30 cellular contexts compared by ENCODE assay signal in the genomic region with DNA sequence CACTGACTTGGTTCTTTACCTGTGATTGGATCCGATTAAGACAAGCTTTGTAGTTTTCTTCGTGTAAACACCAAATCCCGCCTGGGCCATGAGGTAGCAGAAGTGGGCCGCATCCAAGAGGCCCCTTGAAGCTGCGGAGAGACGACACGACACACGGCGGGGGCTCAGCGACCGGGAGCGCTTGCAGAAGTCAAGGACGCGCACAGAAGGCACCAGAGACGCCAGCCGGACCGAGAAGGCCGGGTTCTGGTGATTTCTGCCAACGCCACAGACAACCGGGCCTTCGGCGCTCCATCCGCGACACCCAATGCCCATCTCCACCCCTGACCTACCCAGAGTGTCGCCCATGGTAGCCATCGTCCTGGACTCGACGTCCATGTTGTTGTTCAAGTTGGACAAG.
"Had no signal": no experiment of that assay in that cellular context is flagged by ENCODE, and none has a peak within 500 bp of the region (broad histone marks: within the 10 kb centered on the region; RNA-seq: fewer than 3 reads in every experiment).

No MANE protein-coding gene starts in this region.

- H3K36me3 ChIP-seq: ovary had no signal

- H3K4me3 Mint-ChIP-seq: immature natural killer cell; naive thymus-derived CD8-positive, alpha-beta T cell; nephron; neural crest cell; stimulated activated memory B cell treated with anti-CD40 and anti-IgM and Interleukin-4, amounts not matched to agents 10 μg/mL and 1 μg/mL and 100 μg/mL, for 72 hours had no signal

- H3K27me3 Mint-ChIP-seq: naive thymus-derived CD8-positive, alpha-beta T cell; progenitor cell of endocrine pancreas; stimulated activated memory B cell treated with anti-CD40 and anti-IgM and Interleukin-4, amounts not matched to agents 10 μg/mL and 1 μg/mL and 100 μg/mL, for 72 hours had no signal

- H3K4me3 ChIP-seq: left lung, lower lobe of right lung, ovary, right atrium auricular region, sigmoid colon, stomach, testis, thyroid gland, transverse colon, upper lobe of left lung, vagina had no signal

- H3K4me1 ChIP-seq: left lung, lower lobe of right lung, right atrium auricular region, sigmoid colon, testis, thyroid gland, transverse colon, upper lobe of left lung, vagina had no signal

- H3K27me3 ChIP-seq: left lung, neutrophil, ovary, right atrium auricular region, sigmoid colon, stomach, testis, thyroid gland, transverse colon, upper lobe of left lung, vagina had no signal

- ATAC-seq: left colon; left lung; lower lobe of right lung; naive thymus-derived CD8-positive, alpha-beta T cell; stimulated activated memory B cell treated with anti-CD40 and anti-IgM and Interleukin-4, amounts not matched to agents 10 μg/mL and 1 μg/mL and 100 μg/mL, for 72 hours; stimulated activated naive CD8-positive, alpha-beta T cell treated with anti-CD3 and anti-CD28 coated beads, Interleukin-15, Interleukin-2, amounts not matched to agents 100 U/mL and 50 U/mL, for 24 hours had no signal

- H3K9me3 ChIP-seq: left lung, lower lobe of right lung, neutrophil, ovary, right atrium auricular region, sigmoid colon, stomach, testis, thyroid gland, transverse colon, upper lobe of left lung, vagina had no signal

- FAIRE-seq: islet of Langerhans, kidney, small intestine had no signal

- H3K27ac ChIP-seq: left lung, lower lobe of right lung, neutrophil, ovary, right atrium auricular region, sigmoid colon, stomach, testis, thyroid gland, transverse colon, upper lobe of left lung, vagina had no signal

- H3K27ac Mint-ChIP-seq: immature natural killer cell; nephron; progenitor cell of endocrine pancreas; stimulated activated memory B cell treated with anti-CD40 and anti-IgM and Interleukin-4, amounts not matched to agents 10 μg/mL and 1 μg/mL and 100 μg/mL, for 72 hours had no signal

- H3K9me3 Mint-ChIP-seq: naive thymus-derived CD8-positive, alpha-beta T cell; nephron; neural crest cell; stimulated activated memory B cell treated with anti-CD40 and anti-IgM and Interleukin-4, amounts not matched to agents 10 μg/mL and 1 μg/mL and 100 μg/mL, for 72 hours had no signal

- H3K4me1 Mint-ChIP-seq: immature natural killer cell; nephron; neural crest cell; stimulated activated memory B cell treated with anti-CD40 and anti-IgM and Interleukin-4, amounts not matched to agents 10 μg/mL and 1 μg/mL and 100 μg/mL, for 72 hours had no signal

- DNase-seq: hypothalamus; immature natural killer cell; kidney; left colon; left lung; lower lobe of right lung; mammary epithelial cell; mesenchymal stem cell; naive thymus-derived CD8-positive, alpha-beta T cell; ovary; sigmoid colon; small intestine; stimulated activated CD4-positive, alpha-beta T cell treated with anti-CD3 and anti-CD28 coated beads, Interleukin-1b, Interleukin-23, amount 100 ng/mL, for 48 hours; stimulated activated CD4-positive, alpha-beta T cell treated with anti-CD3 and anti-CD28 coated beads, Interleukin-2, amount 100 ng/mL, for 48 hours; stimulated activated CD4-positive, alpha-beta T cell treated with anti-CD3 and anti-CD28 coated beads, Interleukin-4, amount 100 ng/mL, for 4 hours; stimulated activated CD8-positive, alpha-beta memory T cell treated with anti-CD3 and anti-CD28 coated beads, Interleukin-4, amount 100 ng/mL, for 48 hours; stimulated activated naive CD8-positive, alpha-beta T cell treated with anti-CD3 and anti-CD28 coated beads, Interleukin-15, Interleukin-2, amounts not matched to agents 100 U/mL and 50 U/mL, for 24 hours; stomach; testis; thyroid gland; transverse colon had no signal
